Comparison of ENCODE assay signal across 16 cellular contexts in genomic region chr22:23534851-23535717, GRCh38. TPM values are rescaled to one million over a fixed set of nuclear protein-coding genes. Genes with fewer than 3 reads are reported as not detected.
DNase-seq lines count a peak whose midpoint lies in the region; ATAC-seq, FAIRE-seq and TF ChIP-seq lines count a peak whose summit lies in the region.
"Had no signal": no experiment of that assay in that cellular context is flagged by ENCODE, and none has a peak within 500 bp of the region (broad histone marks: within the 10 kb centered on the region; RNA-seq: fewer than 3 reads in every experiment).

No MANE protein-coding gene starts in this region.

- no peak for ATAC-seq in GM21786 (IDR thresholded peaks at IDR 0.05; ENCODE audit: unreplicated experiment)
- ATAC-seq: activated naive CD8-positive, alpha-beta T cell treated with anti-CD3 and anti-CD28 coated beads, Interleukin-2, amount 50 U/mL, for 24 hours had no signal

- no peaks in the 10 kb centered on the region for H4K20me1 ChIP-seq in OCI-LY3 (ENCODE audit: insufficient read depth, low read length)

- TF ChIP-seq POLR2A in sigmoid colon (IDR thresholded peaks at IDR 0.05) = no peak

- FAIRE-seq in D721Med (lab: Jason Lieb, UNC) (no peak), kidney (lab: Jason Lieb, UNC) (no peak)
- FAIRE-seq: GM18507, H54 had no signal

- H3K9me3 ChIP-seq in OCI-LY3 (ENCODE audit: insufficient read depth, low read length) = no peaks in the 10 kb centered on the region
- H3K9me3 ChIP-seq in kidney (ENCODE audit: control insufficient read depth in 1 of 2, low read length in 2 of 2) = no peaks in the 10 kb centered on the region
- no peaks in the 10 kb centered on the region for H3K9me3 ChIP-seq in sigmoid colon
- H3K9me3 ChIP-seq: esophagus squamous epithelium had no signal

- H3K4me1 ChIP-seq in OCI-LY3 (ENCODE audit: low read length) (peaks cover 20% of the 10 kb centered on the region), kidney (ENCODE audit: control insufficient read depth in 1 of 2, insufficient read depth in 1 of 2, low read depth in 1 of 2, low read length in 2 of 2) (peaks cover 8 to 15% of the 10 kb centered on the region in 2 donors), sigmoid colon (peaks cover 0 to 7% (median 0%) of the 10 kb centered on the region in 4 donors)

- H2AFZ ChIP-seq in OCI-LY3 (ENCODE audit: low read depth, low read length) = no peak overlapping the region

- TF ChIP-seq EP300 in sigmoid colon (IDR thresholded peaks at IDR 0.05) = no peak

- H3K79me2 ChIP-seq in OCI-LY3 (ENCODE audit: low read length) = no peaks in the 10 kb centered on the region

- H3K27ac ChIP-seq in OCI-LY3 (ENCODE audit: low read length) (no peak overlapping the region), kidney (ENCODE audit: low read depth in 2 of 2, low read length in 2 of 2) (no peak overlapping the region), sigmoid colon (no peak overlapping the region)
- H3K27ac ChIP-seq: esophagus squamous epithelium had no signal

- intact Hi-C loops in kidney (cut with DNase I) = no loop called here
- intact Hi-C loops in sigmoid colon (cut with DNase I) = loop anchor here (5.0 to 10.0 kb wide), 3 partner anchors 100 to 218 kb away; no protein-coding TSS in a partner anchor

- peak overlapping the region; percentile 55 for H3K4me2 ChIP-seq in OCI-LY3 (ENCODE audit: low read length)

- H3K36me3 ChIP-seq in OCI-LY3 (replicated peaks; ENCODE audit: low read depth, low read length) (no peaks in the 10 kb centered on the region), kidney (ENCODE audit: control insufficient read depth in 1 of 2, insufficient read depth in 2 of 2, low read length in 2 of 2) (no peaks in the 10 kb centered on the region), sigmoid colon (no peaks in the 10 kb centered on the region)
- H3K36me3 ChIP-seq: esophagus squamous epithelium had no signal

- DNase-seq in D721Med (ENCODE audit: insufficient read length, low spot score) = peak; percentile 2
- DNase-seq in kidney = peak; percentile 72
- DNase-seq in sigmoid colon = peak; percentile 60
- no peak for DNase-seq in cerebellar nuclear complex (lab: John Stamatoyannopoulos, UW)
- DNase-seq in NCI-H146 treated with DMSO at 0.1 percent for 48 hours (lab: John Stamatoyannopoulos, UW; ENCODE audit: unreplicated experiment) = no peak
- DNase-seq: activated naive CD8-positive, alpha-beta T cell treated with anti-CD3 and anti-CD28 coated beads, Interleukin-2, amount 50 U/mL, for 24 hours; CD4-positive, CD25-positive, alpha-beta regulatory T cell; esophagus squamous epithelium; GDM1; NCI-H2171; retina; stimulated activated CD4-positive, alpha-beta T cell treated with anti-CD3 and anti-CD28 coated beads, Interleukin-2, amount 100 ng/mL, for 48 hours had no signal

- WGBS in sigmoid colon, 2 donors = 89 to 92% methylated on average over 29 of the region's 29 CpGs

- TF ChIP-seq CTCF in D721Med (IDR thresholded peaks at IDR 0.05; ENCODE audit: insufficient read depth, missing control alignments) (no peak), OCI-LY3 (IDR thresholded peaks at IDR 0.05; ENCODE audit: low read depth, low read length) (no peak), kidney (IDR thresholded peaks at IDR 0.05; ENCODE audit: borderline replicate concordance, extremely low read depth, insufficient read depth) (no peak), sigmoid colon (IDR thresholded peaks at IDR 0.05) (no peak)

- H3K27me3 ChIP-seq in OCI-LY3 (ENCODE audit: low read depth, low read length) = peaks cover 6% of the 10 kb centered on the region; the same call in 1 of the 2 replicates
- H3K27me3 ChIP-seq in sigmoid colon = no peaks in the 10 kb centered on the region

- H3K9ac ChIP-seq in OCI-LY3 (ENCODE audit: low read length) = no peak overlapping the region
- no peak overlapping the region for H3K9ac ChIP-seq in kidney (ENCODE audit: low read length in 2 of 2)

- H3K4me3 ChIP-seq in OCI-LY3 (ENCODE audit: low read length) = no peak overlapping the region
- H3K4me3 ChIP-seq in kidney (ENCODE audit: low read length in 2 of 2) = no peak overlapping the region
- no peak overlapping the region for H3K4me3 ChIP-seq in sigmoid colon
- H3K4me3 ChIP-seq: esophagus squamous epithelium had no signal

RNA-seq across cellular contexts. Expression of gene IGLL1, which starts 45.0 kb away (rescaled TPM):
- total RNA-seq in kidney = not detected
- not detected for polyA plus RNA-seq in kidney (ENCODE audit: insufficient read depth, low read depth, low replicate concordance)
- not detected for total RNA-seq in sigmoid colon
- not detected for polyA plus RNA-seq in sigmoid colon
- total RNA-seq: CD4-positive, CD25-positive, alpha-beta regulatory T cell; esophagus squamous epithelium had no signal
- polyA plus RNA-seq: CD4-positive, CD25-positive, alpha-beta regulatory T cell had no signal

Comparison
In these comparisons a context has a peak if more than half of its experiments do, and no peak if none do; other contexts are left out.
1. DNase-seq: peak in D721Med (single experiment), kidney (single experiment) and sigmoid colon (single experiment); none in cerebellar nuclear complex (0 of 2) and NCI-H146 treated with DMSO at 0.1 percent for 48 hours (single experiment).